In the genomic region with DNA sequence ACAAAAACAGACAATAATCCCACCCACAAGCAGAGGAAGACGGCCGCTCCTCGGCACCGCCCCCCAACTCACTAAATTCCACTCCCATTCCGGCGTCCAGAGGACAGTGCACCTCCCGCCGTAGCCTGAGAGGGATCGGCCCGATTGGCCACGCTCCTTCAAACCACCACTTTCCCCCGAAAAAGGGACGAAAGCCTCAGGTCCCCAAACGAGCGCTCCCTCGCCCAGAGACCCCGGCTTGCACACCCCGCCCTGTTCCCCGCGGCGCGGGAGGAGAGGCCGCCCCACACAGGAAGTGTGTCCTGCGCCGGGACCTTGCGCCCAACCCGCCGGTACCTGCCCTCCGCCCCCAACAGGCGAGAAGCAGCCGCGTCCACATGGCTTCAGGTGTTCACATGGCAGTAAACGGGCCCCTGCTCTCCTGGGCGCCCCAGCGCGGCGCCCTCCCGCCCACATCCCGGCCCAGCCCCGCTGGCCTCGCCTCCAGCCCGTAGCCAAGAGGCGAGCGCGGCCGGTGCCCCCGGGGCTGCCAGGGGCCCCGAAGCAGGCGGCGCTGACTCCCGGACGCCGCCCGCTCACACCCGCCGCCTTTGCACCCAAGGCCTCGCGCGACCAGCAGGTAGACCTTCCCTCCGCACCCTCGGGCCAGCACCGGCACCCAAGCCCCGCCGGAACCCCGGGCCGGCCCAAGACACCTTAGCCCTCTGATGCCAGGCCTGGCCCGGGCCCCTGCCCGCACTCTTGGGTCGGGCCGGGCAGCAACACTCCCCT, we compare ENCODE assay signal across 8 cellular contexts. TPM values are rescaled to one million over a fixed set of nuclear protein-coding genes. Genes with fewer than 3 reads are reported as not detected.
DNase-seq lines count a peak whose midpoint lies in the region; ATAC-seq and TF ChIP-seq lines count a peak whose summit lies in the region.

No MANE protein-coding gene starts in this region.

- H3K27ac ChIP-seq in sigmoid colon: peak overlapping the region; percentile 84 to 88 (median 85)

- peaks cover 0 to 23% (median 16%) of the 10 kb centered on the region in 4 donors for H3K4me1 ChIP-seq in sigmoid colon

- no peak for TF ChIP-seq POLR2A in sigmoid colon (IDR thresholded peaks at IDR 0.05)

- 0 to 1% methylated on average over 70 of the region's 70 CpGs for WGBS in sigmoid colon, 2 donors

- H3K36me3 Mint-ChIP-seq in activated naive CD8-positive, alpha-beta T cell treated with anti-CD3 and anti-CD28 coated beads for 36 hours: peaks cover 14% of the 10 kb centered on the region

- peak overlapping the region; percentile 92 for H3K4me3 Mint-ChIP-seq in activated naive CD8-positive, alpha-beta T cell treated with anti-CD3 and anti-CD28 coated beads for 36 hours

- DNase-seq in DMS114 treated with DMSO at 0.1 percent for 48 hours (lab: John Stamatoyannopoulos, UW; ENCODE audit: unreplicated experiment): peak; percentile 15
- DNase-seq in GM20000 (ENCODE audit: low spot score): peak; percentile 90
- peak; percentile 65 for DNase-seq in HT-29 (ENCODE audit: low spot score)
- peak; percentile 49 for DNase-seq in SK-N-DZ (ENCODE audit: low spot score)
- peak; percentile 82 for DNase-seq in activated naive CD8-positive, alpha-beta T cell treated with anti-CD3 and anti-CD28 coated beads for 36 hours
- DNase-seq in left ventricle myocardium superior: peak; percentile 58
- DNase-seq in sigmoid colon: peak; percentile 73

- no peaks in the 10 kb centered on the region for H3K36me3 ChIP-seq in sigmoid colon

- peak overlapping the region; percentile 82 for H3K27ac Mint-ChIP-seq in activated naive CD8-positive, alpha-beta T cell treated with anti-CD3 and anti-CD28 coated beads for 36 hours

- peaks cover 38% of the 10 kb centered on the region for H3K4me1 Mint-ChIP-seq in activated naive CD8-positive, alpha-beta T cell treated with anti-CD3 and anti-CD28 coated beads for 36 hours

- intact Hi-C loops in left ventricle myocardium superior (cut with micrococcal nuclease) (no loop called here), sigmoid colon (cut with DNase I) (loop anchor here (2.0 to 5.0 kb wide), 4 partner anchors 99 to 179 kb away; a partner anchor contains a TSS)

- no peaks in the 10 kb centered on the region for H3K9me3 Mint-ChIP-seq in activated naive CD8-positive, alpha-beta T cell treated with anti-CD3 and anti-CD28 coated beads for 36 hours

- no peaks in the 10 kb centered on the region for H3K27me3 ChIP-seq in sigmoid colon

- H3K9me3 ChIP-seq in sigmoid colon: no peaks in the 10 kb centered on the region

- TF ChIP-seq EP300 in sigmoid colon (IDR thresholded peaks at IDR 0.05): no peak

- peak overlapping the region; percentile 78 to 100 (median 96) for H3K4me3 ChIP-seq in sigmoid colon

- ATAC-seq in left ventricle myocardium superior (peak; percentile 72), GM18517 (IDR thresholded peaks at IDR 0.05; ENCODE audit: unreplicated experiment) (no peak)

- peak; percentile 8 for TF ChIP-seq CTCF in GM20000 (IDR thresholded peaks at IDR 0.05; ENCODE audit: extremely low read depth, missing control alignments)
- TF ChIP-seq CTCF in sigmoid colon (IDR thresholded peaks at IDR 0.05): no peak

- no peaks in the 10 kb centered on the region for H3K27me3 Mint-ChIP-seq in activated naive CD8-positive, alpha-beta T cell treated with anti-CD3 and anti-CD28 coated beads for 36 hours

RNA-seq across cellular contexts. Expression of a gene that starts 0.9 kb away (rescaled TPM):
- 47.2 and 48.3 TPM in 2 replicates for total RNA-seq in HT-29 (2014; rRNA removed; shearing (Covaris generic))
- polyA plus RNA-seq in SK-N-DZ (2014; cell fraction: cytosol; rRNA removed): 25.2 and 27.9 TPM in 2 replicates
- polyA plus RNA-seq in SK-N-DZ (2014; cell fraction: nucleus; rRNA removed): 9.5 and 14.0 TPM in 2 replicates
- 10 to 100 TPM; 62.4 to 68.4 TPM for total RNA-seq in activated naive CD8-positive, alpha-beta T cell treated with anti-CD3 and anti-CD28 coated beads for 36 hours
- 14.9 TPM for total RNA-seq in left ventricle myocardium superior
- total RNA-seq in sigmoid colon: 10 to 100 TPM; 21.6 to 31.0 (median 25.1) TPM
- polyA plus RNA-seq in sigmoid colon: 10 to 100 TPM; 10.8 to 28.2 (median 11.6) TPM

Comparison
In these comparisons a context has a peak if more than half of its experiments do, and no peak if none do; other contexts are left out.
1. DNase-seq: peak in every context shown above with its lines; median percentile 90 in GM20000; 82 in activated naive CD8-positive, alpha-beta T cell treated with anti-CD3 and anti-CD28 coated beads for 36 hours; 73 in sigmoid colon; 65 in HT-29; 58 in left ventricle myocardium superior; 49 in SK-N-DZ; 15 in DMS114 treated with DMSO at 0.1 percent for 48 hours.